8 cellular contexts compared by ENCODE assay signal in the genomic region with DNA sequence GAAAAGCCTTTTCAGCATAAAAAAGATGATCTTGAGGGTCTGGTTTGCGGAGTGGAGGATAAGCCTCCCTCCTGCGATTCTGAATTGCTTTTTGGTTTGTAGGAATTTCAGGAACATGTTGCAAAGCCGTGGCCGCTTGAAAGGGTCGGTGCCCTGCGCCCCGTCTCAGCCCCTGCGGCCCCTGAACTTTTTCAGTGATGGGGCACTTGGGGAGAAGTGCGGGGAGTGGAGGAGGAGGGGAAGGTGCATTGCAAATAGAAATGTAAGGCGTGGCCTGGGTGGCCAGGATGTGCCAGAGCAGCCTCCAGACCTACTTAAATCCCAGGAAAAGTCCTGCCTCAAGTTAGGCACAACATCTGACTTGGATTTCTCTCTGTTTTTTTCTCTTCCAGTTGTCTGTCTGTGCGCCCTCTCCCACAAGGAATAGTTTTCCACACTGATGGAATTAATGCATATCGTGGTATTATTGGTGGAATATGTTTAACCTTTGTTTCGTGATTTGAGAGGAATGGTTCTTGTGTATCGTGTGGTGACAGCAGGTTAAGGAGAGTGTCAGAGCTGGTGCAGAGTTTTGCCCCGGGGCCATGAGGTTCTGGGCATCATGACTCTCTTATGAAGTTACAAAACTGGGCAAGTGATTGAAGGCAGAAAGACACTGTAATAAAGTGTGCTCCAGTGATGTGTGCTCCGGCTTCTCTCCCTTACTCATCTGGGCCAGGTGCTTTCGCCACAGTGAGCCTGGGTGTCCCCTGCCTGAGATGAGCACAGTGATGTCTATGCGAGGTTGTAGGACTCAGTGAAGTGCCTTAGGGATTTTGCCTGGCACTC.
DNase-seq lines count a peak whose midpoint lies in the region; ATAC-seq and TF ChIP-seq lines count a peak whose summit lies in the region.

No MANE protein-coding gene starts in this region.

- H3K4me1 ChIP-seq in adipocyte (ENCODE audit: control insufficient read depth, insufficient read depth, low read length), result peaks cover 31% of the 10 kb centered on the region
- H3K4me1 ChIP-seq in thoracic aorta (ENCODE audit: control insufficient read depth in 1 of 2, low read depth in 2 of 2), result peaks cover 52 to 89% of the 10 kb centered on the region in 2 donors

- ATAC-seq in activated CD8-positive, alpha-beta memory T cell treated with anti-CD3 and anti-CD28 coated beads, Interleukin-2, amount 10 ng/mL, durations not matched to agents 7 days and 5 days, result no peak
- ATAC-seq in thoracic aorta (ENCODE audit: insufficient number of reproducible peaks, low FRiP score, low read depth) (no peak), HG03354 (IDR thresholded peaks at IDR 0.05; ENCODE audit: poor library complexity, severe bottlenecking, unreplicated experiment) (no peak)

- peak overlapping the region; percentile 89 for H3K9ac ChIP-seq in adipocyte (ENCODE audit: low read length)

- H3K27ac ChIP-seq in thoracic aorta, result peak overlapping the region; percentile 85 to 92

- H3K27me3 ChIP-seq in adipocyte (replicated peaks; ENCODE audit: control insufficient read depth, insufficient read depth, low read length) (no peaks in the 10 kb centered on the region), kidney epithelial cell (ENCODE audit: control insufficient read depth, insufficient read depth, low read length) (no peaks in the 10 kb centered on the region), thoracic aorta (replicated peaks; ENCODE audit: insufficient read depth) (no peaks in the 10 kb centered on the region)

- no peak for DNase-seq in activated CD8-positive, alpha-beta memory T cell treated with anti-CD3 and anti-CD28 coated beads, Interleukin-2, amount 10 ng/mL, durations not matched to agents 7 days and 5 days
- DNase-seq in activated CD8-positive, alpha-beta memory T cell treated with anti-CD3 and anti-CD28 coated beads for 24 hours, result no peak
- DNase-seq in adipocyte (ENCODE audit: low read depth), result peak; percentile 40
- DNase-seq in kidney epithelial cell (ENCODE audit: low read depth), result no peak
- DNase-seq in thoracic aorta (ENCODE audit: low spot score), result no peak
- DNase-seq in GDM1 (lab: John Stamatoyannopoulos, UW), result no peak
- DNase-seq in NCI-H146 treated with DMSO at 0.1 percent for 48 hours (lab: John Stamatoyannopoulos, UW; ENCODE audit: unreplicated experiment), result no peak

- CTCF ChIA-PET in activated CD8-positive, alpha-beta memory T cell treated with anti-CD3 and anti-CD28 coated beads, Interleukin-2, amount 10 ng/mL, durations not matched to agents 7 days and 5 days (lab: Charles Lee), result interaction anchor here (0.7 to 1.6 kb wide), 2 partner anchors 27 to 74 kb away, joined by 3 to 4 read pairs; no protein-coding TSS in a partner anchor

- H3K4me3 ChIP-seq in adipocyte (ENCODE audit: low read length) (peak overlapping the region; percentile 92), kidney epithelial cell (ENCODE audit: low read depth, low read length) (peak overlapping the region; percentile 17), thoracic aorta (peak overlapping the region; percentile 78)

- peaks cover 34% of the 10 kb centered on the region for H3K4me1 Mint-ChIP-seq in activated CD8-positive, alpha-beta memory T cell treated with anti-CD3 and anti-CD28 coated beads, Interleukin-2, amount 10 ng/mL, durations not matched to agents 7 days and 5 days

- H3K36me3 ChIP-seq in adipocyte (ENCODE audit: control insufficient read depth, insufficient read depth, low read length, severe bottlenecking) (no peaks in the 10 kb centered on the region), kidney epithelial cell (ENCODE audit: control insufficient read depth, insufficient read depth, low read length) (no peaks in the 10 kb centered on the region), thoracic aorta (no peaks in the 10 kb centered on the region)

- peak overlapping the region; percentile 2 for H3K4me3 Mint-ChIP-seq in activated CD8-positive, alpha-beta memory T cell treated with anti-CD3 and anti-CD28 coated beads, Interleukin-2, amount 10 ng/mL, durations not matched to agents 7 days and 5 days

- H3K9me3 ChIP-seq in adipocyte (ENCODE audit: control insufficient read depth, low read length), result no peaks in the 10 kb centered on the region
- H3K9me3 ChIP-seq in thoracic aorta, result no peaks in the 10 kb centered on the region

- H3K9me3 Mint-ChIP-seq in activated CD8-positive, alpha-beta memory T cell treated with anti-CD3 and anti-CD28 coated beads, Interleukin-2, amount 10 ng/mL, durations not matched to agents 7 days and 5 days (ENCODE audit: low read depth), result no peaks in the 10 kb centered on the region

- H3K27me3 Mint-ChIP-seq in activated CD8-positive, alpha-beta memory T cell treated with anti-CD3 and anti-CD28 coated beads, Interleukin-2, amount 10 ng/mL, durations not matched to agents 7 days and 5 days, result no peaks in the 10 kb centered on the region

- TF ChIP-seq CTCF in kidney epithelial cell (IDR thresholded peaks at IDR 0.05; ENCODE audit: insufficient read depth, low read length, poor library complexity, severe bottlenecking) (no peak), thoracic aorta (IDR thresholded peaks at IDR 0.05) (no peak)

- peak overlapping the region; percentile 24 for H3K27ac Mint-ChIP-seq in activated CD8-positive, alpha-beta memory T cell treated with anti-CD3 and anti-CD28 coated beads, Interleukin-2, amount 10 ng/mL, durations not matched to agents 7 days and 5 days

- no peaks in the 10 kb centered on the region for H3K36me3 Mint-ChIP-seq in activated CD8-positive, alpha-beta memory T cell treated with anti-CD3 and anti-CD28 coated beads, Interleukin-2, amount 10 ng/mL, durations not matched to agents 7 days and 5 days

Comparison
In these comparisons a context has a peak if more than half of its experiments do, and no peak if none do; other contexts are left out.
1. H3K4me3 ChIP-seq: peak in every context shown above with its lines; median percentile 92 in adipocyte; 78 in thoracic aorta; 17 in kidney epithelial cell.